16 cellular contexts compared by ENCODE assay signal in genomic region chr11:122706689-122707088, GRCh38. TPM values are rescaled to one million over a fixed set of nuclear protein-coding genes. Genes with fewer than 3 reads are reported as not detected.
DNase-seq lines count a peak whose midpoint lies in the region; ATAC-seq, FAIRE-seq and TF ChIP-seq lines count a peak whose summit lies in the region.
"Had no signal": no experiment of that assay in that cellular context is flagged by ENCODE, and none has a peak within 500 bp of the region (broad histone marks: within the 10 kb centered on the region; RNA-seq: fewer than 3 reads in every experiment).

No MANE protein-coding gene starts in this region.

- H3K79me2 ChIP-seq in keratinocyte (ENCODE audit: control insufficient read depth, insufficient read depth, low read length), result peaks cover 38% of the 10 kb centered on the region

- TF ChIP-seq CTCF in AG04450 (IDR thresholded peaks at IDR 0.05; ENCODE audit: low read depth, low read length), result no peak
- no peak for TF ChIP-seq CTCF in brain microvascular endothelial cell (IDR thresholded peaks at IDR 0.05; ENCODE audit: low read depth, low read length, missing control alignments)
- TF ChIP-seq CTCF in keratinocyte (optimal IDR thresholded peaks at IDR 0.05 in 1 of 3, IDR thresholded peaks at IDR 0.05 in 1 of 3, conservative IDR thresholded peaks at IDR 0.05 in 1 of 3; ENCODE audit: extremely low read depth in 1 of 3, insufficient read depth in 2 of 3, low read length in 3 of 3), result no peak

- H3K27me3 ChIP-seq in AG04450 (ENCODE audit: control insufficient read depth, insufficient read depth, low read length) (no peaks in the 10 kb centered on the region), brain microvascular endothelial cell (replicated peaks) (no peaks in the 10 kb centered on the region), keratinocyte (ENCODE audit: control insufficient read depth, extremely low read depth, insufficient read depth, low read length) (no peaks in the 10 kb centered on the region)

- H3K27me3 Mint-ChIP-seq in activated T-helper 2 cell treated with anti-CD3 and anti-CD28 coated beads, Interferon-gamma antibody, Interleukin-2, Interleukin-4, amounts not matched to agents 10 μg/mL and 5 μg/mL and 100 μg/mL, durations not matched to agents 14 hours and 24 hours and 36 hours (ENCODE audit: low read depth), result peaks cover 3% of the 10 kb centered on the region

- H3K4me1 Mint-ChIP-seq in activated T-helper 2 cell treated with anti-CD3 and anti-CD28 coated beads, Interferon-gamma antibody, Interleukin-2, Interleukin-4, amounts not matched to agents 10 μg/mL and 5 μg/mL and 100 μg/mL, durations not matched to agents 14 hours and 24 hours and 36 hours (ENCODE audit: low read depth), result peaks cover 19% of the 10 kb centered on the region

- no peaks in the 10 kb centered on the region for H3K9me3 Mint-ChIP-seq in activated T-helper 2 cell treated with anti-CD3 and anti-CD28 coated beads, Interferon-gamma antibody, Interleukin-2, Interleukin-4, amounts not matched to agents 10 μg/mL and 5 μg/mL and 100 μg/mL, durations not matched to agents 14 hours and 24 hours and 36 hours
- H3K9me3 Mint-ChIP-seq: activated CD4-positive, alpha-beta T cell treated with anti-CD3 and anti-CD28 coated beads, Interleukin-2, amount 10 ng/mL, durations not matched to agents 24 days and 14 days; H9 had no signal

- dilution Hi-C loops in keratinocyte (cut with MboI; ENCODE audit: extremely low pct_ligation_motif_present, low sequenced_read_pairs), result no loop called here

- CTCF ChIA-PET in AG04450 (lab: Charles Lee), result interaction anchor here (0.7 to 2.6 kb wide), 3 partner anchors 11 to 126 kb away, joined by 3 to 12 read pairs (median 3); no protein-coding TSS in a partner anchor

- no peak overlapping the region for H3K4me3 Mint-ChIP-seq in activated T-helper 2 cell treated with anti-CD3 and anti-CD28 coated beads, Interferon-gamma antibody, Interleukin-2, Interleukin-4, amounts not matched to agents 10 μg/mL and 5 μg/mL and 100 μg/mL, durations not matched to agents 14 hours and 24 hours and 36 hours (ENCODE audit: low read depth)
- H3K4me3 Mint-ChIP-seq: activated CD4-positive, alpha-beta T cell treated with anti-CD3 and anti-CD28 coated beads, Interleukin-2, amount 10 ng/mL, durations not matched to agents 24 days and 14 days; brain; H9 had no signal

- peaks cover 47% of the 10 kb centered on the region for H3K4me1 ChIP-seq in keratinocyte (ENCODE audit: control insufficient read depth, extremely low read depth, insufficient read depth, low read length)
- H3K4me1 ChIP-seq: BE2C had no signal

- no peak overlapping the region for H3K9ac ChIP-seq in keratinocyte (ENCODE audit: control insufficient read depth, extremely low read depth, insufficient read depth, low read length)

- peaks cover 3% of the 10 kb centered on the region for H3K9me1 ChIP-seq in keratinocyte (ENCODE audit: control insufficient read depth, extremely low read depth, insufficient read depth, low read length)

- no peaks in the 10 kb centered on the region for H4K20me1 ChIP-seq in keratinocyte (ENCODE audit: control insufficient read depth, extremely low read depth, insufficient read depth, low read length)

- peaks cover 14% of the 10 kb centered on the region for H3K36me3 Mint-ChIP-seq in activated T-helper 2 cell treated with anti-CD3 and anti-CD28 coated beads, Interferon-gamma antibody, Interleukin-2, Interleukin-4, amounts not matched to agents 10 μg/mL and 5 μg/mL and 100 μg/mL, durations not matched to agents 14 hours and 24 hours and 36 hours (ENCODE audit: low read depth)

- H2AFZ ChIP-seq in keratinocyte (ENCODE audit: control insufficient read depth, low read length), result no peak overlapping the region

- in situ Hi-C loops in brain microvascular endothelial cell (cut with HindIII; ENCODE audit: low pct_ligation_motif_present, low sequenced_read_pairs), result no loop called here

- no peak for TF ChIP-seq POLR2A in GM18505 (IDR thresholded peaks at IDR 0.05; ENCODE audit: borderline replicate concordance, extremely low read depth, insufficient read depth, insufficient read length)

- peak overlapping the region; percentile 71 for H3K27ac ChIP-seq in AG04450 (ENCODE audit: low read depth, low read length)
- peak overlapping the region; percentile 78 for H3K27ac ChIP-seq in brain microvascular endothelial cell
- H3K27ac ChIP-seq in keratinocyte (ENCODE audit: control insufficient read depth, insufficient read depth, low read length), result peak overlapping the region; percentile 38

- POLR2A ChIA-PET in AG04450 (lab: Yijun Ruan, JAX), result interaction anchor here (1.0 to 1.6 kb wide), 3 partner anchors 22 to 64 kb away, joined by 3 to 6 read pairs (median 5); no protein-coding TSS in a partner anchor

- DNase-seq in AG04450 (ENCODE audit: low read depth, low spot score), result no peak
- DNase-seq in HS-5 (ENCODE audit: low read depth), result peak; percentile 78
- no peak for DNase-seq in brain microvascular endothelial cell
- DNase-seq in keratinocyte (ENCODE audit: low read depth, low spot score), result no peak
- no peak for DNase-seq in KG1 (lab: John Stamatoyannopoulos, UW)
- DNase-seq in activated T-helper 2 cell treated with anti-CD3 and anti-CD28 coated beads, Interferon-gamma antibody, Interleukin-2, Interleukin-4, amounts not matched to agents 10 μg/mL and 5 μg/mL and 100 μg/mL, durations not matched to agents 14 hours and 24 hours and 36 hours (ENCODE audit: low spot score), result no peak
- no peak for DNase-seq in superior temporal gyrus (ENCODE audit: extremely low spot score)
- DNase-seq: activated CD4-positive, alpha-beta T cell treated with anti-CD3 and anti-CD28 coated beads, Interleukin-2, amount 10 ng/mL, durations not matched to agents 24 days and 14 days; BE2C; H9; NCI-H1048; NCI-H510A had no signal

- H3K36me3 ChIP-seq in brain microvascular endothelial cell (replicated peaks) (no peaks in the 10 kb centered on the region), keratinocyte (ENCODE audit: control insufficient read depth in 2 of 2, extremely low read depth in 1 of 2, insufficient read depth in 2 of 2, low read length in 2 of 2) (peaks cover 0 to 1% of the 10 kb centered on the region in 2 experiments)
- H3K36me3 ChIP-seq: BE2C had no signal

- ATAC-seq in GM18505 (IDR thresholded peaks at IDR 0.05; ENCODE audit: unreplicated experiment), result no peak

- H3K9me3 ChIP-seq in AG04450 (ENCODE audit: control insufficient read depth, insufficient read depth, low read length) (no peaks in the 10 kb centered on the region), keratinocyte (ENCODE audit: control insufficient read depth, low read depth, low read length) (no peaks in the 10 kb centered on the region)
- H3K9me3 ChIP-seq: BE2C had no signal

- H3K4me3 ChIP-seq in AG04450 (ENCODE audit: low read depth, low read length) (no peak overlapping the region), brain microvascular endothelial cell (ENCODE audit: low read depth, low read length) (no peak overlapping the region), keratinocyte (ENCODE audit: control insufficient read depth in 2 of 3, extremely low read depth in 1 of 3, insufficient read depth in 2 of 3, low read depth in 1 of 3, low read length in 3 of 3) (no peak overlapping the region)
- H3K4me3 ChIP-seq: lung had no signal

- FAIRE-seq in keratinocyte (lab: Jason Lieb, UNC), result peak; percentile 29
- FAIRE-seq: endometrium had no signal

- peak overlapping the region; percentile 28 for H3K4me2 ChIP-seq in keratinocyte (ENCODE audit: control insufficient read depth, extremely low read depth, insufficient read depth, low read depth, low read length)

- intact Hi-C loops in activated T-helper 2 cell treated with anti-CD3 and anti-CD28 coated beads, Interferon-gamma antibody, Interleukin-2, Interleukin-4, amounts not matched to agents 10 μg/mL and 5 μg/mL and 100 μg/mL, durations not matched to agents 14 hours and 24 hours and 36 hours (cut with micrococcal nuclease), result no loop called here

- no peak overlapping the region for H3K27ac Mint-ChIP-seq in activated T-helper 2 cell treated with anti-CD3 and anti-CD28 coated beads, Interferon-gamma antibody, Interleukin-2, Interleukin-4, amounts not matched to agents 10 μg/mL and 5 μg/mL and 100 μg/mL, durations not matched to agents 14 hours and 24 hours and 36 hours
- H3K27ac Mint-ChIP-seq: activated CD4-positive, alpha-beta T cell treated with anti-CD3 and anti-CD28 coated beads, Interleukin-2, amount 10 ng/mL, durations not matched to agents 24 days and 14 days; H9 had no signal

RNA-seq across cellular contexts. Expression of gene UBASH3B, which starts 51.2 kb away (rescaled TPM):
- polyA plus RNA-seq in AG04450 (2011; rRNA removed) (19.1 and 25.0 TPM in 2 replicates), keratinocyte (13.6 to 52.7 TPM (median 25.0 TPM) in 3 replicates)
- polyA minus RNA-seq in AG04450 (2011; rRNA and poly(A)+ RNA removed), result 93.1 and 124 TPM in 2 replicates
- polyA plus RNA-seq in keratinocyte (2011; ENCODE audit: low read depth), result 2.5 TPM
- polyA plus RNA-seq in keratinocyte (2011; cell fraction: cytosol; rRNA removed), result 27.7 and 38.6 TPM in 2 replicates
- polyA plus RNA-seq in keratinocyte (2011; cell fraction: nucleus; rRNA removed), result 25.6 and 26.6 TPM in 2 replicates
- 5.1 and 34.0 TPM in 2 replicates for polyA plus RNA-seq in keratinocyte (2012; ENCODE audit: low replicate concordance)
- polyA minus RNA-seq in keratinocyte, result 49.1 to 184 TPM (median 79.7 TPM) in 3 replicates
- 59.5 TPM for polyA minus RNA-seq in keratinocyte (2011; cell fraction: cytosol; rRNA and poly(A)+ RNA removed)
- polyA minus RNA-seq in keratinocyte (2011; cell fraction: nucleus; rRNA and poly(A)+ RNA removed), result 36.6 and 56.1 TPM in 2 replicates
- 19.3 and 20.1 TPM in 2 replicates for total RNA-seq in activated T-helper 2 cell treated with anti-CD3 and anti-CD28 coated beads, Interferon-gamma antibody, Interleukin-2, Interleukin-4, amounts not matched to agents 10 μg/mL and 5 μg/mL and 100 μg/mL, durations not matched to agents 14 hours and 24 hours and 36 hours
